In genomic region chr2:218301176-218301819, GRCh38 we compare ENCODE assay signal across 8 cellular contexts.
DNase-seq lines count a peak whose midpoint lies in the region; ATAC-seq lines count a peak whose summit lies in the region.

No MANE protein-coding gene starts in this region.

- peak; percentile 63 for DNase-seq in AG08395 (ENCODE audit: low spot score)
- DNase-seq in NCI-H774 (lab: John Stamatoyannopoulos, UW), result peak; percentile 75
- DNase-seq in activated CD4-positive, alpha-beta T cell treated with anti-CD3 and anti-CD28 coated beads, Interleukin-2, amount 50 U/mL, for 24 hours (ENCODE audit: low read depth in 1 of 2, low spot score in 1 of 2), result peak; percentile 74 to 90
- peak; percentile 88 for DNase-seq in effector CD4-positive, alpha-beta T cell
- DNase-seq in memory B cell (ENCODE audit: low spot score in 2 of 2), result peak; percentile 87 to 89
- DNase-seq in stimulated activated CD8-positive, alpha-beta memory T cell treated with anti-CD3 and anti-CD28 coated beads, Interleukin-15, amount 100 ng/mL, for 48 hours (ENCODE audit: low read depth in 2 of 2), result peak; percentile 70 to 73

- no peak overlapping the region for H3K27ac Mint-ChIP-seq in memory B cell

- no peaks in the 10 kb centered on the region for H3K36me3 Mint-ChIP-seq in memory B cell

- peaks cover 8% of the 10 kb centered on the region for H3K4me1 Mint-ChIP-seq in memory B cell

- no peaks in the 10 kb centered on the region for H3K27me3 Mint-ChIP-seq in memory B cell

- no peaks in the 10 kb centered on the region for H3K9me3 Mint-ChIP-seq in memory B cell

- H3K4me3 Mint-ChIP-seq in memory B cell, result no peak overlapping the region

- ATAC-seq in GM19023 (IDR thresholded peaks at IDR 0.05; ENCODE audit: unreplicated experiment), result peak; percentile 77
- peak; percentile 59 for ATAC-seq in HG03575 (IDR thresholded peaks at IDR 0.05; ENCODE audit: extremely low read depth, insufficient number of reproducible peaks, low FRiP score, unreplicated experiment)
- peak; percentile 96 for ATAC-seq in memory B cell (ENCODE audit: low read depth)

Comparison
In these comparisons a context has a peak if more than half of its experiments do, and no peak if none do; other contexts are left out.
1. Peak in every context shown above with its lines: DNase-seq and ATAC-seq.